20 cellular contexts compared by ENCODE assay signal in genomic region chr9:114176601-114177295, GRCh38. TPM values are rescaled to one million over a fixed set of nuclear protein-coding genes. Genes with fewer than 3 reads are reported as not detected.
DNase-seq lines count a peak whose midpoint lies in the region; ATAC-seq, FAIRE-seq and TF ChIP-seq lines count a peak whose summit lies in the region.
"Had no signal": no experiment of that assay in that cellular context is flagged by ENCODE, and none has a peak within 500 bp of the region (broad histone marks: within the 10 kb centered on the region; RNA-seq: fewer than 3 reads in every experiment).

No MANE protein-coding gene starts in this region.

- no peak for FAIRE-seq in HepG2 (lab: Jason Lieb, UNC)
- no peak for FAIRE-seq in H54 (lab: Jason Lieb, UNC)
- FAIRE-seq: GM12878 had no signal

- TF ChIP-seq EP300 in HepG2 (IDR thresholded peaks at IDR 0.05; ENCODE audit: low read depth in 2 of 2, low read length in 2 of 2): no peak
- no peak for TF ChIP-seq EP300 in HepG2 (CRISPR knock-in tag; IDR thresholded peaks at IDR 0.05; ENCODE audit: borderline replicate concordance)
- TF ChIP-seq EP300 in upper lobe of left lung (IDR thresholded peaks at IDR 0.05): no peak

- peak overlapping the region; percentile 51 for H3K27ac ChIP-seq in WERI-Rb-1
- peak overlapping the region; percentile 98 for H3K27ac ChIP-seq in HepG2 (ENCODE audit: extremely low read length, insufficient read depth, low read length)
- peak overlapping the region; percentile 46 for H3K27ac ChIP-seq in skeletal muscle tissue (ENCODE audit: low read depth, low read length)
- H3K27ac ChIP-seq in upper lobe of left lung: peak overlapping the region in 1 of 4 donors; percentile 8

- intact Hi-C loops in HepG2 (cut with micrococcal nuclease; ENCODE audit: unreplicated experiment): no loop called here

- no peak; a peak in 1 of 4 replicates for TF ChIP-seq POLR2A in HepG2 (IDR thresholded peaks at IDR 0.05; ENCODE audit: insufficient read depth in 1 of 2, low read depth in 2 of 2, low read length in 2 of 2)
- no peak for TF ChIP-seq POLR2A in upper lobe of left lung (IDR thresholded peaks at IDR 0.05)
- TF ChIP-seq POLR2A in H54 (IDR thresholded peaks at IDR 0.05; ENCODE audit: low read depth, low read length): no peak

- no peaks in the 10 kb centered on the region for H4K20me1 ChIP-seq in HepG2 (ENCODE audit: insufficient read depth, low read length)

- H3K4me3 Mint-ChIP-seq in WTC11: no peak overlapping the region
- H3K4me3 Mint-ChIP-seq: central memory CD8-positive, alpha-beta T cell; natural killer cell treated with Interleukin-12 subunit alpha and Interleukin-12 subunit beta and Interleukin-15 and Interleukin-18, amount 100 ng/mL, for 72 hours; T-helper 1 cell treated with Interleukin-12 subunit alpha and Interleukin-12 subunit beta and Interleukin-4 antibody, amounts not matched to agents 30 μg/mL and 1 μg/mL, for 36 hours had no signal

- in situ Hi-C loops in HepG2 (cut with HindIII; ENCODE audit: extremely low pct_ligation_motif_present, low pct_unique_long_range_greater_than_20kb): no loop called here

- no peak overlapping the region for H3K4me2 ChIP-seq in HepG2 (ENCODE audit: low read depth, low read length)

- BruUV-seq in HepG2 (replicated peaks; lab: Mats Ljungman, UMichigan): no TSS peak

- H3K9me3 Mint-ChIP-seq in WTC11: no peaks in the 10 kb centered on the region
- H3K9me3 Mint-ChIP-seq: central memory CD8-positive, alpha-beta T cell; natural killer cell treated with Interleukin-12 subunit alpha and Interleukin-12 subunit beta and Interleukin-15 and Interleukin-18, amount 100 ng/mL, for 72 hours; T-helper 1 cell treated with Interleukin-12 subunit alpha and Interleukin-12 subunit beta and Interleukin-4 antibody, amounts not matched to agents 30 μg/mL and 1 μg/mL, for 36 hours had no signal

- ATAC-seq in HepG2: no peak
- no peak for ATAC-seq in upper lobe of left lung (ENCODE audit: low FRiP score in 2 of 2)
- ATAC-seq in WTC11: no peak
- ATAC-seq in GM19395 (IDR thresholded peaks at IDR 0.05; ENCODE audit: unreplicated experiment): no peak
- ATAC-seq: GM12878; left colon; natural killer cell treated with Interleukin-12 subunit alpha and Interleukin-12 subunit beta and Interleukin-15 and Interleukin-18, amount 100 ng/mL, for 72 hours had no signal

- H3K27me3 Mint-ChIP-seq in WTC11 (ENCODE audit: low read depth): no peaks in the 10 kb centered on the region

- H3K27me3 ChIP-seq in WERI-Rb-1 (ENCODE audit: insufficient read depth, low read depth, severe bottlenecking) (no peaks in the 10 kb centered on the region), HepG2 (ENCODE audit: control insufficient read depth in 1 of 2, insufficient read depth in 2 of 2, low read length in 2 of 2) (no peaks in the 10 kb centered on the region), skeletal muscle tissue (ENCODE audit: control insufficient read depth in 3 of 3, insufficient read depth in 3 of 3, low read length in 3 of 3) (no peaks in the 10 kb centered on the region), upper lobe of left lung (no peaks in the 10 kb centered on the region)

- no peaks in the 10 kb centered on the region for H3K9me3 ChIP-seq in WERI-Rb-1 (ENCODE audit: severe bottlenecking)
- no peaks in the 10 kb centered on the region for H3K9me3 ChIP-seq in HepG2 (ENCODE audit: low read length)
- no peaks in the 10 kb centered on the region for H3K9me3 ChIP-seq in skeletal muscle tissue (ENCODE audit: control insufficient read depth in 3 of 3, low read length in 3 of 3)
- H3K9me3 ChIP-seq in upper lobe of left lung: no peaks in the 10 kb centered on the region

- WGBS in HepG2 (ENCODE audit: low lambda C conversion rate): 90% methylated on average over 11 of the region's 11 CpGs
- 68 to 69% methylated on average over 9 to 11 of the region's 11 CpGs for WGBS in upper lobe of left lung, 2 donors

- no peak for TF ChIP-seq RAD21 in HepG2 (CRISPR knock-in tag; IDR thresholded peaks at IDR 0.05)

- H3K27ac Mint-ChIP-seq in WTC11: no peak overlapping the region
- H3K27ac Mint-ChIP-seq: natural killer cell treated with Interleukin-12 subunit alpha and Interleukin-12 subunit beta and Interleukin-15 and Interleukin-18, amount 100 ng/mL, for 72 hours; T-helper 1 cell treated with Interleukin-12 subunit alpha and Interleukin-12 subunit beta and Interleukin-4 antibody, amounts not matched to agents 30 μg/mL and 1 μg/mL, for 36 hours had no signal

- no peaks in the 10 kb centered on the region for H3K4me1 Mint-ChIP-seq in WTC11
- H3K4me1 Mint-ChIP-seq: central memory CD8-positive, alpha-beta T cell had no signal

- no peaks in the 10 kb centered on the region; the same call in 1 of the 2 replicates for H3K36me3 Mint-ChIP-seq in WTC11
- H3K36me3 Mint-ChIP-seq: natural killer cell treated with Interleukin-12 subunit alpha and Interleukin-12 subunit beta and Interleukin-15 and Interleukin-18, amount 100 ng/mL, for 72 hours had no signal

- POLR2A ChIA-PET in HepG2 (lab: Yijun Ruan, JAX) (interaction anchor here (1.2 to 10.0 kb wide), 6 partner anchors 18 to 97 kb away, joined by 4 to 252 read pairs (median 46); partner anchors contain the start of genes AMBP and COL27A1), WTC11 (lab: Charles Lee) (no interaction called here)

- no peak for TF ChIP-seq CTCF in WERI-Rb-1 (IDR thresholded peaks at IDR 0.05; ENCODE audit: low read depth, low read length)
- no peak for TF ChIP-seq CTCF in HepG2 (CRISPR knock-in tag; IDR thresholded peaks at IDR 0.05)
- no peak for TF ChIP-seq CTCF in upper lobe of left lung (IDR thresholded peaks at IDR 0.05)
- no peak for TF ChIP-seq CTCF in WTC11 (IDR thresholded peaks at IDR 0.05)

- CTCF ChIA-PET in HepG2 (lab: Yijun Ruan, JAX; ENCODE audit: low intra/inter-chr PET ratio, low total read pairs) (no interaction called here), WTC11 (lab: Charles Lee) (interaction anchor here (1.1 to 3.0 kb wide), 3 partner anchors 22 to 94 kb away, joined by 3 to 12 read pairs (median 8); partner anchors contain the start of gene COL27A1)

- peak; percentile 53 for DNase-seq in ELF-1 (ENCODE audit: low read depth, low spot score)
- DNase-seq in WERI-Rb-1: peak; percentile 58
- DNase-seq in HepG2 (ENCODE audit: low spot score): no peak
- no peak for DNase-seq in upper lobe of left lung
- DNase-seq in WTC11 (ENCODE audit: low spot score): no peak
- DNase-seq in H54 (ENCODE audit: insufficient read length, low spot score): no peak
- DNase-seq: activated CD4-positive, CD25-positive, alpha-beta regulatory T cell treated with anti-CD3 and anti-CD28 coated beads, Interleukin-2, amount 50 U/mL, for 72 hours; activated CD8-positive, alpha-beta memory T cell treated with anti-CD3 and anti-CD28 coated beads, Interleukin-2, amount 50 U/mL, for 48 hours; activated naive CD4-positive, alpha-beta T cell treated with anti-CD3 and anti-CD28 coated beads, Interleukin-2, amount 50 U/mL, for 16 hours; DMS79 treated with DMSO at 0.1 percent for 48 hours; left colon; NCI-H187 treated with DMSO at 0.1 percent for 48 hours; NCI-H526 treated with DMSO at 0.1 percent for 48 hours; stimulated activated naive CD4-positive, alpha-beta T cell treated with Interleukin-2 at 50 U/mL for 16 hours had no signal

- peaks cover 44% of the 10 kb centered on the region for H3K36me3 ChIP-seq in WERI-Rb-1
- H3K36me3 ChIP-seq in HepG2 (replicated peaks in 1 of 2; ENCODE audit: control insufficient read depth in 1 of 2, insufficient read depth in 2 of 2, low read length in 2 of 2): peaks cover 28 to 47% of the 10 kb centered on the region in 2 experiments
- H3K36me3 ChIP-seq in skeletal muscle tissue (ENCODE audit: control insufficient read depth in 3 of 3, insufficient read depth in 3 of 3, low read length in 3 of 3): no peaks in the 10 kb centered on the region
- H3K36me3 ChIP-seq in upper lobe of left lung: no peaks in the 10 kb centered on the region

- H3K79me2 ChIP-seq in HepG2 (ENCODE audit: insufficient read depth, low read length): peaks cover 26% of the 10 kb centered on the region

- H3K4me3 ChIP-seq in WERI-Rb-1 (ENCODE audit: low read depth, low read length) (no peak overlapping the region), HepG2 (replicated peaks in 1 of 3; ENCODE audit: insufficient read depth in 1 of 3, low read depth in 2 of 3, low read length in 3 of 3) (no peak overlapping the region), skeletal muscle tissue (ENCODE audit: low read length in 3 of 3) (no peak overlapping the region), upper lobe of left lung (no peak overlapping the region)
- H3K4me3 ChIP-seq: GM12878 had no signal

- no peak overlapping the region for H2AFZ ChIP-seq in HepG2 (ENCODE audit: low read length)

- H3K4me1 ChIP-seq in HepG2 (ENCODE audit: insufficient read depth, low read length) (peaks cover 82% of the 10 kb centered on the region), skeletal muscle tissue (ENCODE audit: control insufficient read depth in 3 of 3, insufficient read depth in 3 of 3, low read length in 3 of 3) (peaks cover 76 to 87% (median 83%) of the 10 kb centered on the region in 3 donors), upper lobe of left lung (peaks cover 4 to 28% (median 9%) of the 10 kb centered on the region in 4 donors)

- H3K9ac ChIP-seq in HepG2 (ENCODE audit: insufficient read depth, low read depth, low read length) (0 out of 2 replicates have a peak overlapping the region, but pooled peaks have one; percentile 85), skeletal muscle tissue (ENCODE audit: low read depth in 1 of 3, low read length in 3 of 3) (peak overlapping the region; percentile 9 to 54 (median 15))

RNA-seq across cellular contexts. Expression of gene COL27A1, which starts 21.4 kb away (rescaled TPM):
- 13.1 and 71.3 TPM in 2 replicates for total RNA-seq in HepG2 (2016; rRNA removed; fragmentation: Illumina TruSeq; extraction: Trizol)
- total RNA-seq in HepG2 (2016; cell fraction: cytosol; rRNA removed; fragmentation: Illumina TruSeq; extraction: Trizol; ENCODE audit: low read depth): 24.4 and 27.4 TPM in 2 replicates
- total RNA-seq in HepG2 (2016; cell fraction: insoluble cytoplasmic fraction; rRNA removed; fragmentation: Illumina TruSeq; extraction: Trizol): 11.3 and 76.4 TPM in 2 replicates
- 17.0 and 18.6 TPM in 2 replicates for total RNA-seq in HepG2 (2016; cell fraction: membrane; rRNA removed; fragmentation: Illumina TruSeq; extraction: Trizol)
- total RNA-seq in HepG2 (2016; cell fraction: nucleus; rRNA removed; fragmentation: Illumina TruSeq; extraction: Trizol): 127 and 145 TPM in 2 replicates
- polyA plus RNA-seq in HepG2 (2011; rRNA removed): 89.1 and 105 TPM in 2 replicates
- 8.5 and 16.4 TPM in 2 replicates for polyA plus RNA-seq in HepG2 (2011; cell fraction: cytosol; rRNA removed)
- 1,276 and 1,843 TPM in 2 replicates for polyA plus RNA-seq in HepG2 (2011; cell fraction: nucleus; rRNA removed)
- 63.8 and 83.6 TPM in 2 replicates for polyA plus RNA-seq in HepG2 (2012)
- polyA plus RNA-seq in HepG2 (2016; cell fraction: cytosol; fragmentation: Illumina TruSeq; extraction: Trizol; ENCODE audit: low read depth): 2.0 and 2.7 TPM in 2 replicates
- polyA plus RNA-seq in HepG2 (2016; cell fraction: insoluble cytoplasmic fraction; fragmentation: Illumina TruSeq; extraction: Trizol; ENCODE audit: low read depth): 13.5 and 15.6 TPM in 2 replicates
- polyA plus RNA-seq in HepG2 (2016; cell fraction: membrane; fragmentation: Illumina TruSeq; extraction: Trizol; ENCODE audit: low read depth): 4.3 and 4.5 TPM in 2 replicates
- polyA plus RNA-seq in HepG2 (2016; cell fraction: nucleus; fragmentation: Illumina TruSeq; extraction: Trizol; ENCODE audit: insufficient read depth, low read depth): 665 and 720 TPM in 2 replicates
- polyA minus RNA-seq in HepG2 (2011; rRNA and poly(A)+ RNA removed; ENCODE audit: low replicate concordance): 11.6 and 59.4 TPM in 2 replicates
- polyA minus RNA-seq in HepG2 (2011; cell fraction: cytosol; rRNA and poly(A)+ RNA removed): 5.5 and 10.9 TPM in 2 replicates
- polyA minus RNA-seq in HepG2 (2011; cell fraction: nucleus; rRNA and poly(A)+ RNA removed): 155 and 169 TPM in 2 replicates
- total RNA-seq in skeletal muscle tissue: 8.9 TPM
- 10 to 100 TPM in 3 of 6 donors, 1 to 10 TPM in 3; 4.0 to 55.5 (median 9.2) TPM for total RNA-seq in upper lobe of left lung
- 34.5 to 47.5 TPM (median 36.9 TPM) in 3 replicates for total RNA-seq in WTC11 (2021)
- polyA plus RNA-seq: GM12878 had no signal

Comparison
In these comparisons a context has a peak if more than half of its experiments do, and no peak if none do; other contexts are left out.
1. DNase-seq: peak in ELF-1 (single experiment) and WERI-Rb-1 (single experiment); none in HepG2 (single experiment), upper lobe of left lung (0 of 2), WTC11 (single experiment) and H54 (single experiment).